In genomic region chr12:39127401-39127800, GRCh38 we compare ENCODE assay signal across 1 cellular context.
A peak's percentile ranks its signal among the peaks of the same experiment; 100 is the strongest.
TF ChIP-seq lines count a peak whose summit lies in the region.

No MANE protein-coding gene starts in this region.

TF ChIP-seq in HEK293, 187 proteins besides CTCF, POLR2A, EP300 and RAD21 (continued from another document):
- no peak for TF ChIP-seq ZNF585B (tag by site-specific recombination; IDR thresholded peaks at IDR 0.05)
- TF ChIP-seq ZNF202 (tag by site-specific recombination; IDR thresholded peaks at IDR 0.05; ENCODE audit: borderline replicate concordance), result no peak
- TF ChIP-seq ZBTB17 (tag by site-specific recombination; IDR thresholded peaks at IDR 0.05), result no peak
- TF ChIP-seq ZNF366 (tag by site-specific recombination; conservative IDR thresholded peaks at IDR 0.05), result 0 out of 2 replicates have a peak, but pooled peaks have one; percentile 20
- TF ChIP-seq ZNF561 (tag by site-specific recombination; IDR thresholded peaks at IDR 0.05; ENCODE audit: borderline replicate concordance), result no peak
- TF ChIP-seq SALL2 (tag by site-specific recombination; IDR thresholded peaks at IDR 0.05; ENCODE audit: borderline replicate concordance), result no peak
- no peak for TF ChIP-seq ZBTB21 (tag by site-specific recombination; IDR thresholded peaks at IDR 0.05)
- TF ChIP-seq, protein P1, sequence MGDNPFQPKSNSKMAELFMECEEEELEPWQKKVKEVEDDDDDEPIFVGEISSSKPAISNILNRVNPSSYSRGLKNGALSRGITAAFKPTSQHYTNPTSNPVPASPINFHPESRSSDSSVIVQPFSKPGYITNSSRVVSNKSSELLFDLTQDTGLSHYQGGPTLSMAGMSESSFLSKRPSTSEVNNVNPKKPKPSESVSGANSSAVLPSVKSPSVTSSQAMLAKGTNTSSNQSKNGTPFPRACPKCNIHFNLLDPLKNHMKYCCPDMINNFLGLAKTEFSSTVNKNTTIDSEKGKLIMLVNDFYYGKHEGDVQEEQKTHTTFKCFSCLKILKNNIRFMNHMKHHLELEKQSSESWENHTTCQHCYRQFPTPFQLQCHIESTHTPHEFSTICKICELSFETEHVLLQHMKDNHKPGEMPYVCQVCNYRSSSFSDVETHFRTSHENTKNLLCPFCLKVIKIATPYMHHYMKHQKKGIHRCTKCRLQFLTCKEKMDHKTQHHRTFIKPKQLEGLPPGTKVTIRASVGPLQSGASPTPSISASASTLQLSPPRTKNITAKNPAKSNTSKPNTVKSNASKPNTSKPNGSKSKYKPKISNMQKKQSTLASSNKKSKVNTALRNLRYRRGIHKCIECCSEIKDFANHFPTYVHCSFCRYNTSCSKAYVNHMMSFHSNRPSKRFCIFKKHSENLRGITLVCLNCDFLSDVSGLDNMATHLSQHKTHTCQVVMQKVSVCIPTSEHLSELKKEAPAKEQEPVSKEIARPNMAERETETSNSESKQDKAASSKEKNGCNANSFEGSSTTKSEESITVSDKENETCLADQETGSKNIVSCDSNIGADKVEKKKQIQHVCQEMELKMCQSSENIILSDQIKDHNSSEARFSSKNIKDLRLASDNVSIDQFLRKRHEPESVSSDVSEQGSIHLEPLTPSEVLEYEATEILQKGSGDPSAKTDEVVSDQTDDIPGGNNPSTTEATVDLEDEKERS (tag by site-specific recombination; IDR thresholded peaks at IDR 0.05), result no peak
- no peak for TF ChIP-seq ZNF16 (tag by site-specific recombination; IDR thresholded peaks at IDR 0.05; ENCODE audit: low read depth)
- TF ChIP-seq, protein P2, sequence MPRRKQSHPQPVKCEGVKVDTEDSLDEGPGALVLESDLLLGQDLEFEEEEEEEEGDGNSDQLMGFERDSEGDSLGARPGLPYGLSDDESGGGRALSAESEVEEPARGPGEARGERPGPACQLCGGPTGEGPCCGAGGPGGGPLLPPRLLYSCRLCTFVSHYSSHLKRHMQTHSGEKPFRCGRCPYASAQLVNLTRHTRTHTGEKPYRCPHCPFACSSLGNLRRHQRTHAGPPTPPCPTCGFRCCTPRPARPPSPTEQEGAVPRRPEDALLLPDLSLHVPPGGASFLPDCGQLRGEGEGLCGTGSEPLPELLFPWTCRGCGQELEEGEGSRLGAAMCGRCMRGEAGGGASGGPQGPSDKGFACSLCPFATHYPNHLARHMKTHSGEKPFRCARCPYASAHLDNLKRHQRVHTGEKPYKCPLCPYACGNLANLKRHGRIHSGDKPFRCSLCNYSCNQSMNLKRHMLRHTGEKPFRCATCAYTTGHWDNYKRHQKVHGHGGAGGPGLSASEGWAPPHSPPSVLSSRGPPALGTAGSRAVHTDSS (tag by site-specific recombination; IDR thresholded peaks at IDR 0.05), result no peak
- TF ChIP-seq ZNF623 (tag by site-specific recombination; IDR thresholded peaks at IDR 0.05), result no peak
- TF ChIP-seq ZNF76 (tag by site-specific recombination; IDR thresholded peaks at IDR 0.05; ENCODE audit: borderline replicate concordance, low read depth), result no peak
- TF ChIP-seq ZNF274 (IDR thresholded peaks at IDR 0.05; ENCODE audit: low read length), result no peak
- TF ChIP-seq ZNF274 (tag by site-specific recombination; IDR thresholded peaks at IDR 0.05; ENCODE audit: borderline replicate concordance), result no peak
- TF ChIP-seq GLIS2 (tag by site-specific recombination; IDR thresholded peaks at IDR 0.05), result no peak
- TF ChIP-seq ZNF404 (tag by site-specific recombination; IDR thresholded peaks at IDR 0.05), result no peak
- TF ChIP-seq ZNF501 (tag by site-specific recombination; IDR thresholded peaks at IDR 0.05), result no peak
- TF ChIP-seq GFI1B (tag by site-specific recombination; IDR thresholded peaks at IDR 0.05), result no peak
- TF ChIP-seq ZNF544 (tag by site-specific recombination; IDR thresholded peaks at IDR 0.05), result no peak
- TF ChIP-seq ZBTB48 (tag by site-specific recombination; IDR thresholded peaks at IDR 0.05), result no peak
- TF ChIP-seq ZNF302 (tag by site-specific recombination; IDR thresholded peaks at IDR 0.05; ENCODE audit: low read depth), result no peak
- TF ChIP-seq ZBTB6 (tag by site-specific recombination; IDR thresholded peaks at IDR 0.05), result no peak
- TF ChIP-seq ZNF837 (tag by site-specific recombination; IDR thresholded peaks at IDR 0.05), result no peak
- TF ChIP-seq, protein P3, sequence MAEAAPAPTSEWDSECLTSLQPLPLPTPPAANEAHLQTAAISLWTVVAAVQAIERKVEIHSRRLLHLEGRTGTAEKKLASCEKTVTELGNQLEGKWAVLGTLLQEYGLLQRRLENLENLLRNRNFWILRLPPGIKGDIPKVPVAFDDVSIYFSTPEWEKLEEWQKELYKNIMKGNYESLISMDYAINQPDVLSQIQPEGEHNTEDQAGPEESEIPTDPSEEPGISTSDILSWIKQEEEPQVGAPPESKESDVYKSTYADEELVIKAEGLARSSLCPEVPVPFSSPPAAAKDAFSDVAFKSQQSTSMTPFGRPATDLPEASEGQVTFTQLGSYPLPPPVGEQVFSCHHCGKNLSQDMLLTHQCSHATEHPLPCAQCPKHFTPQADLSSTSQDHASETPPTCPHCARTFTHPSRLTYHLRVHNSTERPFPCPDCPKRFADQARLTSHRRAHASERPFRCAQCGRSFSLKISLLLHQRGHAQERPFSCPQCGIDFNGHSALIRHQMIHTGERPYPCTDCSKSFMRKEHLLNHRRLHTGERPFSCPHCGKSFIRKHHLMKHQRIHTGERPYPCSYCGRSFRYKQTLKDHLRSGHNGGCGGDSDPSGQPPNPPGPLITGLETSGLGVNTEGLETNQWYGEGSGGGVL (tag by site-specific recombination; IDR thresholded peaks at IDR 0.05), result peak; percentile 31; the same call in 1 of the 2 replicates
